12 cellular contexts compared by ENCODE assay signal in genomic region chr11:122085264-122085663, GRCh38. TPM values are rescaled to one million over a fixed set of nuclear protein-coding genes. Genes with fewer than 3 reads are reported as not detected.
DNase-seq lines count a peak whose midpoint lies in the region; ATAC-seq and TF ChIP-seq lines count a peak whose summit lies in the region.
"Had no signal": no experiment of that assay in that cellular context is flagged by ENCODE, and none has a peak within 500 bp of the region (broad histone marks: within the 10 kb centered on the region; RNA-seq: fewer than 3 reads in every experiment).

No MANE protein-coding gene starts in this region.

- peak; percentile 71 for ATAC-seq in omental fat pad (ENCODE audit: low FRiP score)
- ATAC-seq in GM18909 (IDR thresholded peaks at IDR 0.05; ENCODE audit: poor library complexity, unreplicated experiment), result no peak
- ATAC-seq: CD8-positive, alpha-beta T cell; stimulated activated naive CD8-positive, alpha-beta T cell treated with anti-CD3 and anti-CD28 coated beads, Interleukin-15, Interleukin-2, amounts not matched to agents 100 U/mL and 50 U/mL, for 24 hours had no signal

- DNase-seq in AG20443 (ENCODE audit: low spot score) (peak; percentile 49), SW480 (ENCODE audit: low spot score) (peak; percentile 2), fibroblast of peridontal ligament (ENCODE audit: extremely low read depth) (peak; percentile 99), omental fat pad (ENCODE audit: low spot score) (no peak), NCI-H774 (lab: John Stamatoyannopoulos, UW) (no peak), D341Med (ENCODE audit: low spot score) (no peak)
- no peak for DNase-seq in activated CD4-positive, CD25-positive, alpha-beta regulatory T cell (lab: John Stamatoyannopoulos, UW)
- DNase-seq: activated naive CD4-positive, alpha-beta T cell treated with anti-CD3 and anti-CD28 coated beads for 36 hours; CD8-positive, alpha-beta T cell; SIG-M5; stimulated activated naive CD8-positive, alpha-beta T cell treated with anti-CD3 and anti-CD28 coated beads, Interleukin-15, Interleukin-2, amounts not matched to agents 100 U/mL and 50 U/mL, for 24 hours had no signal

- TF ChIP-seq CTCF in omental fat pad (IDR thresholded peaks at IDR 0.05), result no peak

RNA-seq across cellular contexts. Expression of gene BLID, which starts 30.8 kb away (rescaled TPM):
- 1 to 10 TPM; 1.7 to 6.5 (median 5.8) TPM for total RNA-seq in omental fat pad
- total RNA-seq: activated naive CD4-positive, alpha-beta T cell treated with anti-CD3 and anti-CD28 coated beads for 36 hours; CD8-positive, alpha-beta T cell had no signal

Comparison
In these comparisons a context has a peak if more than half of its experiments do, and no peak if none do; other contexts are left out.
1. DNase-seq: peak in AG20443 (single experiment), SW480 (single experiment) and fibroblast of peridontal ligament (single experiment); none in omental fat pad (single experiment), NCI-H774 (single experiment), activated CD4-positive, CD25-positive, alpha-beta regulatory T cell (0 of 4) and D341Med (single experiment).